Comparison of ENCODE assay signal across 8 cellular contexts in the genomic region with DNA sequence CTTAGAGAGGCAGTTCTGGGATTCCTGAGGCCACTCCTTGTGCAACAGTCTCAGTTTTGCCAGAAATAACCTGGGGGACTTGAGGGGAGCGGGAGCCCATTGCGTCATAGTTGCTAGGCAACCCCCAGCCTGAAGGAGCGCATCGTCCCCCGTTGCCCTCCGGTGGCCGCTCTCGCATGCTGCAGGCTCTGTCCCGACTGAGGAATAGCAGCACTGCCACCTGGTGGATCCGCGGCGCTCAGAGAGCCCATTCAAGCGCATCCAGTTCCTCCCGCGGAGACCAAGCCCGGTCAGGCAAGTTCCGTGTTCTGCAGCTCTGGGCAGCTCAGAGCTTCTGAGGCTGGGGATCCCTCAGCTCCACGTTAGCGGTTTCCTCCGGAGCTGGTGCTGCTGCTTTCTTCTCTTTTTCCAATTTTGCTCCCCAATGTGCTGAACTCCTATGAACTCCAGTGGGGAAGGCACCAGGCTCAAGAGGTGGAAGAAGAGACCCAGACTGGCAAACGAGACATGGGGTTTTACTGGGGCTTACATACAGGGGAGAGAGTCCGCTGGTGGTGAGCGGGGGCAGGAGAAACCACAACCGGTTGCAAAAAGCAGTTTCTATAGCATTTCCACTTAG. TPM values are rescaled to one million over a fixed set of nuclear protein-coding genes. Genes with fewer than 3 reads are reported as not detected.
A peak's percentile ranks its signal among the peaks of the same experiment; 100 is the strongest.
DNase-seq lines count a peak whose midpoint lies in the region; ATAC-seq and TF ChIP-seq lines count a peak whose summit lies in the region.

No MANE protein-coding gene starts in this region.

- intact Hi-C loops in activated CD4-positive, alpha-beta T cell treated with anti-CD3 and anti-CD28 coated beads, Interleukin-2, amount 10 ng/mL, durations not matched to agents 24 days and 14 days (cut with micrococcal nuclease): loop anchor here (1.0 to 5.0 kb wide), 2 partner anchors 45 to 101 kb away; partner anchors contain the start of gene STK11IP
- intact Hi-C loops in right lobe of liver (cut with DNase I): no loop called here

- no peak for TF ChIP-seq POLR2A in right lobe of liver (IDR thresholded peaks at IDR 0.05)

- TF ChIP-seq CTCF in right lobe of liver (IDR thresholded peaks at IDR 0.05): peak; percentile 99 to 100 (median 100)

- no peaks in the 10 kb centered on the region for H3K9me3 Mint-ChIP-seq in activated CD4-positive, alpha-beta T cell treated with anti-CD3 and anti-CD28 coated beads, Interleukin-2, amount 10 ng/mL, durations not matched to agents 24 days and 14 days

- no peaks in the 10 kb centered on the region for H3K9me3 ChIP-seq in right lobe of liver

- H3K27me3 ChIP-seq in right lobe of liver: no peaks in the 10 kb centered on the region

- no peak overlapping the region for H3K4me3 ChIP-seq in right lobe of liver

- H3K27me3 Mint-ChIP-seq in activated CD4-positive, alpha-beta T cell treated with anti-CD3 and anti-CD28 coated beads, Interleukin-2, amount 10 ng/mL, durations not matched to agents 24 days and 14 days: no peaks in the 10 kb centered on the region

- DNase-seq in COR-L47 (lab: John Stamatoyannopoulos, UW) (peak; percentile 89), NCI-H748 (lab: John Stamatoyannopoulos, UW; ENCODE audit: unreplicated experiment) (peak; percentile 95), cortex of kidney (lab: John Stamatoyannopoulos, UW) (peak; percentile 11), right lobe of liver (peak; percentile 95)
- peak; percentile 97 for DNase-seq in activated CD4-positive, alpha-beta T cell treated with anti-CD3 and anti-CD28 coated beads, Interleukin-2, amount 10 ng/mL, durations not matched to agents 24 days and 14 days
- peak; percentile 68 to 81 (median 70) for DNase-seq in stimulated activated CD4-positive, alpha-beta T cell treated with anti-CD3 and anti-CD28 coated beads, TNF-alpha, amount 100 ng/mL, for 4 hours (ENCODE audit: low read depth in 3 of 3)

- H3K27ac ChIP-seq in right lobe of liver: no peak overlapping the region

- H3K4me1 Mint-ChIP-seq in activated CD4-positive, alpha-beta T cell treated with anti-CD3 and anti-CD28 coated beads, Interleukin-2, amount 10 ng/mL, durations not matched to agents 24 days and 14 days: no peaks in the 10 kb centered on the region

- ATAC-seq in GM19463 (IDR thresholded peaks at IDR 0.05; ENCODE audit: unreplicated experiment): peak; percentile 98
- peak; percentile 98 for ATAC-seq in HG03565 (IDR thresholded peaks at IDR 0.05; ENCODE audit: unreplicated experiment)
- peak; percentile 99 to 100 (median 100) for ATAC-seq in right lobe of liver

- 14% methylated on average over 11 of the region's 24 CpGs for WGBS in right lobe of liver (ENCODE audit: insufficient coverage, low coverage, low lambda C conversion rate, missing lambda C conversion rate)

- no peak overlapping the region for H3K27ac Mint-ChIP-seq in activated CD4-positive, alpha-beta T cell treated with anti-CD3 and anti-CD28 coated beads, Interleukin-2, amount 10 ng/mL, durations not matched to agents 24 days and 14 days

- no peaks in the 10 kb centered on the region for H3K36me3 Mint-ChIP-seq in activated CD4-positive, alpha-beta T cell treated with anti-CD3 and anti-CD28 coated beads, Interleukin-2, amount 10 ng/mL, durations not matched to agents 24 days and 14 days (ENCODE audit: low read depth)

- H3K4me1 ChIP-seq in right lobe of liver: no peaks in the 10 kb centered on the region

- H3K4me3 Mint-ChIP-seq in activated CD4-positive, alpha-beta T cell treated with anti-CD3 and anti-CD28 coated beads, Interleukin-2, amount 10 ng/mL, durations not matched to agents 24 days and 14 days: no peak overlapping the region

- H3K36me3 ChIP-seq in right lobe of liver: no peaks in the 10 kb centered on the region

RNA-seq across cellular contexts. Expression of gene SLC4A3, which starts 15.1 kb away (rescaled TPM):
- total RNA-seq in activated CD4-positive, alpha-beta T cell treated with anti-CD3 and anti-CD28 coated beads, Interleukin-2, amount 10 ng/mL, durations not matched to agents 24 days and 14 days: 0.12 TPM in 1 of 2 replicates, not detected in the other
- under 1 TPM in 5 of 6 experiments, not detected in 1; 0.14 to 0.42 (median 0.27) TPM for total RNA-seq in right lobe of liver

RNA-seq across cellular contexts. Expression of gene STK11IP, which starts 44.9 kb away (rescaled TPM):
- 32.6 and 35.0 TPM in 2 replicates for total RNA-seq in activated CD4-positive, alpha-beta T cell treated with anti-CD3 and anti-CD28 coated beads, Interleukin-2, amount 10 ng/mL, durations not matched to agents 24 days and 14 days
- 10 to 100 TPM in 1 of 6 experiments, 1 to 10 TPM in 5; 3.6 to 10.8 (median 6.6) TPM for total RNA-seq in right lobe of liver

Comparison
In these comparisons a context has a peak if more than half of its experiments do, and no peak if none do; other contexts are left out.
1. DNase-seq: peak in every context shown above with its lines; median percentile 97 in activated CD4-positive, alpha-beta T cell treated with anti-CD3 and anti-CD28 coated beads, Interleukin-2, amount 10 ng/mL, durations not matched to agents 24 days and 14 days; 95 in NCI-H748; 95 in right lobe of liver; 89 in COR-L47; 70 in stimulated activated CD4-positive, alpha-beta T cell treated with anti-CD3 and anti-CD28 coated beads, TNF-alpha, amount 100 ng/mL, for 4 hours; 11 in cortex of kidney.